ENCODE assay signal across 27 cellular contexts in genomic region chr3:43005253-43005652, GRCh38. TPM values are rescaled to one million over a fixed set of nuclear protein-coding genes. Genes with fewer than 3 reads are reported as not detected.
"Had no signal": no experiment of that assay in that cellular context is flagged by ENCODE, and none has a peak within 500 bp of the region (broad histone marks: within the 10 kb centered on the region; RNA-seq: fewer than 3 reads in every experiment).

No MANE protein-coding gene starts in this region.

- H3K27ac Mint-ChIP-seq: immature natural killer cell; memory B cell; natural killer cell treated with Interleukin-12 subunit alpha and Interleukin-12 subunit beta and Interleukin-15 and Interleukin-18, amount 100 ng/mL, for 72 hours; progenitor cell of endocrine pancreas; stimulated activated memory B cell treated with anti-CD40 and anti-IgM and Interleukin-4, amounts not matched to agents 10 μg/mL and 1 μg/mL and 100 μg/mL, for 72 hours had no signal

- H3K9me3 Mint-ChIP-seq: memory B cell; natural killer cell treated with Interleukin-12 subunit alpha and Interleukin-12 subunit beta and Interleukin-15 and Interleukin-18, amount 100 ng/mL, for 72 hours; stimulated activated memory B cell treated with anti-CD40 and anti-IgM and Interleukin-4, amounts not matched to agents 10 μg/mL and 1 μg/mL and 100 μg/mL, for 72 hours had no signal

- H3K9me3 ChIP-seq: left ventricle myocardium inferior, mucosa of descending colon, ovary, right atrium auricular region, right lobe of liver, testis, thyroid gland, transverse colon, upper lobe of left lung, vagina had no signal

- H3K4me3 ChIP-seq: left ventricle myocardium inferior, lung, mucosa of descending colon, ovary, right atrium auricular region, right lobe of liver, smooth muscle cell, testis, thyroid gland, transverse colon, upper lobe of left lung, vagina had no signal

- H3K36me3 ChIP-seq: left ventricle myocardium inferior, ovary, right atrium auricular region, right lobe of liver, thyroid gland, transverse colon, upper lobe of left lung, vagina had no signal

- H3K27me3 ChIP-seq: ovary, right atrium auricular region, right lobe of liver, testis, thyroid gland, transverse colon, upper lobe of left lung, vagina had no signal

- H3K27me3 Mint-ChIP-seq: naive thymus-derived CD4-positive, alpha-beta T cell; stimulated activated naive CD8-positive, alpha-beta T cell treated with anti-CD3 and anti-CD28 coated beads, Interleukin-15, amount 100 ng/mL, for 72 hours had no signal

- H3K27ac ChIP-seq: left ventricle myocardium inferior, right atrium auricular region, right lobe of liver, testis, thyroid gland, transverse colon, upper lobe of left lung had no signal

- H3K4me1 Mint-ChIP-seq: immature natural killer cell; memory B cell; stimulated activated memory B cell treated with anti-CD40 and anti-IgM and Interleukin-4, amounts not matched to agents 10 μg/mL and 1 μg/mL and 100 μg/mL, for 72 hours had no signal

- DNase-seq: immature natural killer cell; kidney; left ventricle myocardium inferior; midbrain; mucosa of descending colon; naive thymus-derived CD4-positive, alpha-beta T cell; ovary; right lobe of liver; stimulated activated CD4-positive, alpha-beta T cell treated with anti-CD3 and anti-CD28 coated beads, Interleukin-1b, Interleukin-23, amount 100 ng/mL, for 48 hours; stimulated activated CD4-positive, alpha-beta T cell treated with anti-CD3 and anti-CD28 coated beads, Interleukin-2, amount 100 ng/mL, for 48 hours; stimulated activated CD4-positive, alpha-beta T cell treated with anti-CD3 and anti-CD28 coated beads, Interleukin-4, amount 100 ng/mL, for 4 hours; stimulated activated CD8-positive, alpha-beta memory T cell treated with anti-CD3 and anti-CD28 coated beads, Interleukin-4, amount 100 ng/mL, for 48 hours; stimulated activated naive CD4-positive, alpha-beta T cell treated with Interleukin-2 at 50 U/mL for 16 hours; stimulated activated naive CD8-positive, alpha-beta T cell treated with anti-CD3 and anti-CD28 coated beads, Interleukin-15, amount 100 ng/mL, for 72 hours; testis; thyroid gland; transverse colon; upper lobe of left lung had no signal

- H3K36me3 Mint-ChIP-seq: memory B cell; natural killer cell treated with Interleukin-12 subunit alpha and Interleukin-12 subunit beta and Interleukin-15 and Interleukin-18, amount 100 ng/mL, for 72 hours; stimulated activated memory B cell treated with anti-CD40 and anti-IgM and Interleukin-4, amounts not matched to agents 10 μg/mL and 1 μg/mL and 100 μg/mL, for 72 hours had no signal

- H3K4me3 Mint-ChIP-seq: immature natural killer cell; memory B cell; natural killer cell treated with Interleukin-12 subunit alpha and Interleukin-12 subunit beta and Interleukin-15 and Interleukin-18, amount 100 ng/mL, for 72 hours; stimulated activated memory B cell treated with anti-CD40 and anti-IgM and Interleukin-4, amounts not matched to agents 10 μg/mL and 1 μg/mL and 100 μg/mL, for 72 hours; stimulated activated naive CD8-positive, alpha-beta T cell treated with anti-CD3 and anti-CD28 coated beads, Interleukin-15, amount 100 ng/mL, for 72 hours had no signal

RNA-seq across cellular contexts. Expression of gene GASK1A, which starts 26.1 kb away (rescaled TPM):
- total RNA-seq: myocyte had no signal
